In genomic region chr3:86282106-86282787, GRCh38 we compare ENCODE assay signal across 20 cellular contexts.
"Had no signal": no experiment of that assay in that cellular context is flagged by ENCODE, and none has a peak within 500 bp of the region (broad histone marks: within the 10 kb centered on the region; RNA-seq: fewer than 3 reads in every experiment).

No MANE protein-coding gene starts in this region.

- H3K4me3 ChIP-seq: colonic mucosa, dorsolateral prefrontal cortex, ovary, vagina had no signal

- ATAC-seq: activated naive CD4-positive, alpha-beta T cell treated with anti-CD3 and anti-CD28 coated beads, Interleukin-2, amount 50 U/mL, for 72 hours had no signal

- H3K27ac ChIP-seq: colonic mucosa, dorsolateral prefrontal cortex, neutrophil, ovary, vagina, VCaP had no signal

- H3K9me3 ChIP-seq: colonic mucosa, neutrophil, ovary, vagina had no signal

- H3K36me3 ChIP-seq: colonic mucosa, neutrophil, ovary, vagina had no signal

- DNase-seq: activated CD4-positive, alpha-beta T cell treated with anti-CD3 and anti-CD28 coated beads for 4 hours; activated CD4-positive, alpha-beta T cell treated with anti-CD3 and anti-CD28 coated beads, Interleukin-2, amount 50 U/mL, for 4 hours; activated naive CD4-positive, alpha-beta T cell; activated T-cell treated with anti-CD3 and anti-CD28 coated beads, Interleukin-2, amount 50 U/mL, for 1 hour; colonic mucosa; effector memory CD4-positive, alpha-beta T cell; stimulated activated CD4-positive, alpha-beta T cell treated with anti-CD3 and anti-CD28 coated beads, Interleukin-4, amount 100 ng/mL, for 1 hour; substantia nigra; SW 1271; T-helper 9 cell had no signal

- H3K27me3 ChIP-seq: colonic mucosa, dorsolateral prefrontal cortex, neutrophil, ovary, vagina had no signal

- FAIRE-seq: bronchial epithelial cell, frontal cortex, islet of Langerhans, TTC549 had no signal

- H3K4me1 ChIP-seq: colonic mucosa, vagina had no signal
